Comparison of ENCODE assay signal across 9 cellular contexts in genomic region chr21:37435719-37436118, GRCh38.
DNase-seq lines count a peak whose midpoint lies in the region; ATAC-seq and TF ChIP-seq lines count a peak whose summit lies in the region.
"Had no signal": no experiment of that assay in that cellular context is flagged by ENCODE, and none has a peak within 500 bp of the region (broad histone marks: within the 10 kb centered on the region; RNA-seq: fewer than 3 reads in every experiment).

No MANE protein-coding gene starts in this region.

- TF ChIP-seq POLR2A in gastrocnemius medialis (IDR thresholded peaks at IDR 0.05), result no peak
- no peak for TF ChIP-seq POLR2A in sigmoid colon (IDR thresholded peaks at IDR 0.05)

- intact Hi-C loops in gastrocnemius medialis (cut with DNase I; ENCODE audit: low total_unique reads), result no loop called here
- intact Hi-C loops in sigmoid colon (cut with DNase I), result no loop called here

- H3K27me3 ChIP-seq in GM23248 (replicated peaks; ENCODE audit: insufficient read depth) (no peaks in the 10 kb centered on the region), gastrocnemius medialis (no peaks in the 10 kb centered on the region), sigmoid colon (no peaks in the 10 kb centered on the region)

- peaks cover 2% of the 10 kb centered on the region for H3K36me3 Mint-ChIP-seq in chondrocyte (ENCODE audit: low read depth)

- no peak for DNase-seq in GM23248
- DNase-seq in SK-N-MC (ENCODE audit: low read depth, low spot score), result no peak
- DNase-seq in fibroblast of mammary gland (ENCODE audit: low read depth), result peak; percentile 45
- no peak for DNase-seq in gastrocnemius medialis
- no peak for DNase-seq in sigmoid colon
- DNase-seq in T-helper 2 cell, result no peak
- no peak for DNase-seq in chondrocyte (ENCODE audit: low spot score)
- DNase-seq: stimulated activated CD4-positive, alpha-beta T cell treated with anti-CD3 and anti-CD28 coated beads, Interleukin-4, amount 100 ng/mL, for 1 hour had no signal

- H3K79me2 ChIP-seq in GM23248 (ENCODE audit: insufficient read depth), result peaks cover 100% of the 10 kb centered on the region

- H3K27me3 Mint-ChIP-seq in chondrocyte (ENCODE audit: low read depth), result no peaks in the 10 kb centered on the region

- H3K4me3 ChIP-seq in GM23248, result peak overlapping the region; percentile 12; the same call in 1 of the 2 replicates
- peak overlapping the region; percentile 57 for H3K4me3 ChIP-seq in SK-N-MC
- H3K4me3 ChIP-seq in fibroblast of mammary gland (ENCODE audit: control insufficient read depth, low read depth, low read length), result no peak overlapping the region
- peak overlapping the region; percentile 7 to 19 (median 16) for H3K4me3 ChIP-seq in gastrocnemius medialis
- H3K4me3 ChIP-seq in sigmoid colon, result no peak overlapping the region

- peaks cover 39% of the 10 kb centered on the region for H3K4me1 Mint-ChIP-seq in chondrocyte (ENCODE audit: low read depth)

- H3K36me3 ChIP-seq in GM23248 (ENCODE audit: low read depth), result peaks cover 4% of the 10 kb centered on the region; the same call in 1 of the 2 replicates
- H3K36me3 ChIP-seq in SK-N-MC (ENCODE audit: insufficient read depth, low read length), result peaks cover 31% of the 10 kb centered on the region
- H3K36me3 ChIP-seq in gastrocnemius medialis, result no peaks in the 10 kb centered on the region
- no peaks in the 10 kb centered on the region for H3K36me3 ChIP-seq in sigmoid colon

- H3K9me2 ChIP-seq in GM23248 (ENCODE audit: insufficient read depth), result no peaks in the 10 kb centered on the region

- H3K4me1 ChIP-seq in GM23248 (ENCODE audit: insufficient read depth) (peaks cover 35% of the 10 kb centered on the region), gastrocnemius medialis (peaks cover 90% of the 10 kb centered on the region in 2 donors), sigmoid colon (peaks cover 0 to 77% (median 41%) of the 10 kb centered on the region in 4 donors)

- TF ChIP-seq CTCF in fibroblast of mammary gland (conservative IDR thresholded peaks at IDR 0.05; ENCODE audit: control insufficient read depth, insufficient read depth, low read depth, low read length) (no peak), gastrocnemius medialis (IDR thresholded peaks at IDR 0.05 in 4 of 5, conservative IDR thresholded peaks at IDR 0.05 in 1 of 5) (no peak), sigmoid colon (IDR thresholded peaks at IDR 0.05) (no peak), chondrocyte (IDR thresholded peaks at IDR 0.05) (no peak)

- H3K27ac ChIP-seq in GM23248 (peak overlapping the region; percentile 25; the same call in 1 of the 2 replicates), SK-N-MC (peak overlapping the region; percentile 79), gastrocnemius medialis (peak overlapping the region; percentile 74 to 83 (median 81)), sigmoid colon (peak overlapping the region in 1 of 4 donors; percentile 53)

- H4K20me1 ChIP-seq in GM23248 (ENCODE audit: insufficient read depth), result peaks cover 25% of the 10 kb centered on the region; the same call in 1 of the 2 replicates

- TF ChIP-seq EP300 in sigmoid colon (IDR thresholded peaks at IDR 0.05), result no peak

- ATAC-seq in gastrocnemius medialis (no peak), HG03378 (IDR thresholded peaks at IDR 0.05; ENCODE audit: unreplicated experiment) (no peak)

- peak overlapping the region; percentile 26 for H3K4me2 ChIP-seq in GM23248 (ENCODE audit: unreplicated experiment)

- H3K9me3 ChIP-seq in GM23248 (ENCODE audit: low read depth) (no peaks in the 10 kb centered on the region), SK-N-MC (ENCODE audit: low read depth, low read length) (no peaks in the 10 kb centered on the region), gastrocnemius medialis (no peaks in the 10 kb centered on the region), sigmoid colon (no peaks in the 10 kb centered on the region)

- no peaks in the 10 kb centered on the region for H3K9me3 Mint-ChIP-seq in chondrocyte (ENCODE audit: low read depth)

- 22 to 23% methylated on average over 3 of the region's 3 CpGs for WGBS in GM23248 (ENCODE audit: low coverage in 1 of 2, low lambda C conversion rate in 2 of 2, missing lambda C conversion rate in 2 of 2), 2 experiments
- WGBS in sigmoid colon, 2 donors, result 55 to 57% methylated on average over 3 of the region's 3 CpGs

- H3K9ac ChIP-seq in GM23248 (no peak overlapping the region), SK-N-MC (ENCODE audit: insufficient read length) (no peak overlapping the region)

- H3F3A ChIP-seq in GM23248 (ENCODE audit: insufficient read depth), result peaks cover 38% of the 10 kb centered on the region

- in situ Hi-C loops in GM23248 (cut with MboI), result no loop called here
- in situ Hi-C loops in gastrocnemius medialis (cut with MboI; ENCODE audit: low sequenced_read_pairs in 4 of 4), result no loop called here

- H3K27ac Mint-ChIP-seq in chondrocyte (ENCODE audit: unreplicated experiment), result no peak overlapping the region

- no peak overlapping the region for H3K4me3 Mint-ChIP-seq in chondrocyte (ENCODE audit: unreplicated experiment)

- H2AFZ ChIP-seq in GM23248, result no peak overlapping the region

Comparison
In these comparisons a context has a peak if more than half of its experiments do, and no peak if none do; other contexts are left out.
1. H3K4me3 ChIP-seq: peak in GM23248 (single experiment), SK-N-MC (single experiment) and gastrocnemius medialis (4 of 4); none in fibroblast of mammary gland (single experiment) and sigmoid colon (0 of 4).